Comparison of ENCODE assay signal across 23 cellular contexts in the genomic region with DNA sequence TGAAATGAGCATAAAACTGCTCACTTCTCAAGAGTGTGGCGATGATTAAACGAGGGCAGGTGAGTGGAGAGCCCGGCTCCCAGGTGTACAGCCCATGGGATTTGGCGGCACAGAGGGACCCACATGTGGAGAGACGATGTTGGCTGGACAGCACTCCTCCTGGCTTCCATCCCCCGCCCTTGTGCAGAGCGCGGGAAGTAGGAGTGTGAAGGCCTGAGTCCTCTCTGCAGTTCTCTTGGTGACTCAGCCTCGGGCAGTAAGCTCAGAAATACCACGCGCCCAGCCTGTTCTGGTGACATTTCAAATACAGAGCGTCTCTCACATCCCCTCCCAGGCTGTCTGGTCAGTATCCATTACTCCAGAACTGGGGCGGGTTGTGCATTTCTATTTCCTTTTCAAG.
"Had no signal": no experiment of that assay in that cellular context is flagged by ENCODE, and none has a peak within 500 bp of the region (broad histone marks: within the 10 kb centered on the region; RNA-seq: fewer than 3 reads in every experiment).

No MANE protein-coding gene starts in this region.

- H3K9ac ChIP-seq: neural progenitor cell had no signal

- H2AFZ ChIP-seq: neural progenitor cell had no signal

- H3K4me1 ChIP-seq: body of pancreas, heart right ventricle, left ventricle myocardium inferior, neural progenitor cell, sigmoid colon, testis had no signal

- H3K9me3 ChIP-seq: body of pancreas, heart right ventricle, sigmoid colon, testis had no signal

- DNase-seq: activated CD4-positive, alpha-beta T cell treated with anti-CD3 and anti-CD28 coated beads for 1 hour; activated CD4-positive, alpha-beta T cell treated with anti-CD3 and anti-CD28 coated beads, Interleukin-2, amount 50 U/mL, for 1 hour; activated CD8-positive, alpha-beta T cell treated with anti-CD3 and anti-CD28 coated beads, Interleukin-2, amount 10 ng/mL, durations not matched to agents 7 days and 5 days; activated gamma-delta T cell treated with Interleukin-2 at 50 U/mL for 16 hours; activated T-cell treated with anti-CD3 and anti-CD28 coated beads, Interleukin-2, amount 50 U/mL, for 1 hour; anterior cingulate cortex; body of pancreas; cortex of kidney; endodermal cell; foreskin fibroblast; heart right ventricle; kidney; left ventricle myocardium inferior; naive thymus-derived CD4-positive, alpha-beta T cell; retina; sigmoid colon; stimulated activated CD4-positive, alpha-beta T cell treated with anti-CD3 and anti-CD28 coated beads, Interleukin-2, amount 100 ng/mL, for 48 hours; stimulated activated CD8-positive, alpha-beta memory T cell treated with anti-CD3 and anti-CD28 coated beads, Interleukin-4, amount 100 ng/mL, for 48 hours; stimulated activated naive B cell treated with anti-CD40 and anti-IgM and Interleukin-4, amounts not matched to agents 10 μg/mL and 1 μg/mL and 100 μg/mL, for 72 hours; testis had no signal

- ATAC-seq: activated CD8-positive, alpha-beta T cell treated with anti-CD3 and anti-CD28 coated beads, Interleukin-2, amount 10 ng/mL, durations not matched to agents 7 days and 5 days; body of pancreas; heart right ventricle; naive thymus-derived CD4-positive, alpha-beta T cell; stimulated activated naive B cell treated with anti-CD40 and anti-IgM and Interleukin-4, amounts not matched to agents 10 μg/mL and 1 μg/mL and 100 μg/mL, for 72 hours had no signal

- H3K4me2 ChIP-seq: neural progenitor cell had no signal

- H3K4me3 ChIP-seq: body of pancreas, cardiac muscle cell, heart right ventricle, left ventricle myocardium inferior, neural progenitor cell, sigmoid colon, testis had no signal

- H3K36me3 ChIP-seq: cardiac muscle cell, heart right ventricle, left ventricle myocardium inferior, neural progenitor cell, sigmoid colon had no signal

- H3K27me3 ChIP-seq: body of pancreas, cardiac muscle cell, neural progenitor cell, testis had no signal

- H3K27ac ChIP-seq: body of pancreas, cardiac muscle cell, epithelial cell of prostate, heart right ventricle, left ventricle myocardium inferior, neural progenitor cell, sigmoid colon, testis had no signal
